Comparison of ENCODE assay signal across 11 cellular contexts in the genomic region with DNA sequence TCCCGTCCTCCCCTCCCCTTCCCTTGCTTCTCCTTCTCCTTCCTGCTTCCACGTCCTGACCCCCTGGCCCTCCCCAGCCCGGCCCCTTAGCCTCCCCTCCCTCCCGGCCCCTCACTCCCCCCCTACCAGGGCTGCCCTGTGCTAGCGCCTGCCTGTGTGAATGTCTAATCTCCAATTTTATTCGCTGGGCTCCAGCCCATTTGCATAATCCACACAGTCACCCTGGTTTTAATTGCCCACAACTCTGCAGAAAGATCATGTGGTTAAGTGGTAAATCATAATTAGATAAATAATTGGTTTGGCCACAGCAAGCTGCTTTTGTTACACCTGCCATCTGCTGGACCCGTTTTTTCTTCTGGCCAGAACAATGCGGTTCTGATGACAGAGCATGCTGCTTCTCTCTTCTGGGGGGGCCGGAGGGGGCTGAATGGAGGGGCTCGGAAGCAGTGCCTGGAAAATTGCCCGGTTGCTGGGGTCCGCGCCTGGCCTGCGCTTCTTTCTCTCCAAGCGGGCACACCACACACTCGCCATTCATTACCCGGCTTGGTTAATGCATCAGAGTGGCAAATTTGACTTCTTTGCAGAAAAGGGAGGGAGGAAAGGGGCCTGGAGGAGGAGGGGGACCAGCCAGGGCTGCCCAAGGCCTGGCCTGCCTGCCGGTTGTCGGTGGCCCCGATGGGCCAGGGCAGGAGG. TPM values are rescaled to one million over a fixed set of nuclear protein-coding genes. Genes with fewer than 3 reads are reported as not detected.
DNase-seq lines count a peak whose midpoint lies in the region; ATAC-seq and TF ChIP-seq lines count a peak whose summit lies in the region.
"Had no signal": no experiment of that assay in that cellular context is flagged by ENCODE, and none has a peak within 500 bp of the region (broad histone marks: within the 10 kb centered on the region; RNA-seq: fewer than 3 reads in every experiment).

No MANE protein-coding gene starts in this region.

- H3K9ac ChIP-seq in BLaER1, result peak overlapping the region; percentile 41; the same call in 1 of the 2 replicates

- 68 to 80% (median 74%) methylated on average over 18 to 20 of the region's 20 CpGs for WGBS in spleen, 5 donors

- H3K27ac ChIP-seq in BLaER1 (peak overlapping the region; percentile 70), spleen (no peak overlapping the region)

- peak overlapping the region; percentile 88 for H3K4me2 ChIP-seq in BLaER1

- H3K36me3 ChIP-seq in BLaER1 (no peaks in the 10 kb centered on the region), spleen (peaks cover 0 to 25% (median 0%) of the 10 kb centered on the region in 6 donors)

- H3K4me3 ChIP-seq in BLaER1, result no peak overlapping the region
- H3K4me3 ChIP-seq in spleen, result no peak overlapping the region

- intact Hi-C loops in spleen (cut with DNase I; ENCODE audit: low total_unique reads), result no loop called here

- TF ChIP-seq CTCF in spleen (IDR thresholded peaks at IDR 0.05 in 8 of 11, conservative IDR thresholded peaks at IDR 0.05 in 3 of 11), result no peak

- TF ChIP-seq POLR2A in spleen (IDR thresholded peaks at IDR 0.05), result no peak

- H4K20me1 ChIP-seq in BLaER1, result peaks cover 69% of the 10 kb centered on the region

- H3K27me3 ChIP-seq in BLaER1 (no peaks in the 10 kb centered on the region), spleen (replicated peaks in 1 of 7) (no peaks in the 10 kb centered on the region)

- H3K9me3 ChIP-seq in BLaER1, result no peaks in the 10 kb centered on the region
- no peaks in the 10 kb centered on the region for H3K9me3 ChIP-seq in spleen

- DNase-seq in NCI-H1417 (lab: John Stamatoyannopoulos, UW) (peak in 2 of 3 experiments; percentile 84 to 97), NCI-H748 treated with DMSO at 0.1 percent for 48 hours (lab: John Stamatoyannopoulos, UW) (peak; percentile 84), left kidney (ENCODE audit: low read depth, low spot score) (peak; percentile 70), HuH-7 (ENCODE audit: low spot score) (no peak), spleen (no peak)
- DNase-seq: activated CD4-positive, alpha-beta T cell treated with anti-CD3 and anti-CD28 coated beads for 36 hours; left colon; SW 1271 had no signal

- H3K4me1 ChIP-seq in BLaER1 (peaks cover 98% of the 10 kb centered on the region), spleen (peaks cover 0 to 80% (median 22%) of the 10 kb centered on the region in 6 donors)

- ATAC-seq in GM19463 (IDR thresholded peaks at IDR 0.05; ENCODE audit: unreplicated experiment) (no peak), GM21619 (IDR thresholded peaks at IDR 0.05; ENCODE audit: unreplicated experiment) (no peak)
- ATAC-seq: activated CD4-positive, alpha-beta T cell treated with anti-CD3 and anti-CD28 coated beads for 36 hours had no signal

RNA-seq across cellular contexts. Expression of a gene that starts 19.5 kb away (rescaled TPM):
- total RNA-seq in spleen, result 100 to 1,000 TPM in 1 of 7 donors, 10 to 100 TPM in 6; 79.8 to 121 (median 91.4) TPM
- polyA plus RNA-seq in spleen, result 10 to 100 TPM in 1 of 3 donors, 1 to 10 TPM in 2; 7.4 to 23.2 (median 9.2) TPM

Comparison
In these comparisons a context has a peak if more than half of its experiments do, and no peak if none do; other contexts are left out.
1. DNase-seq: peak in NCI-H1417 (2 of 3), NCI-H748 treated with DMSO at 0.1 percent for 48 hours (single experiment) and left kidney (single experiment); none in HuH-7 (single experiment) and spleen (single experiment).